ENCODE assay signal across 11 cellular contexts in the genomic region with DNA sequence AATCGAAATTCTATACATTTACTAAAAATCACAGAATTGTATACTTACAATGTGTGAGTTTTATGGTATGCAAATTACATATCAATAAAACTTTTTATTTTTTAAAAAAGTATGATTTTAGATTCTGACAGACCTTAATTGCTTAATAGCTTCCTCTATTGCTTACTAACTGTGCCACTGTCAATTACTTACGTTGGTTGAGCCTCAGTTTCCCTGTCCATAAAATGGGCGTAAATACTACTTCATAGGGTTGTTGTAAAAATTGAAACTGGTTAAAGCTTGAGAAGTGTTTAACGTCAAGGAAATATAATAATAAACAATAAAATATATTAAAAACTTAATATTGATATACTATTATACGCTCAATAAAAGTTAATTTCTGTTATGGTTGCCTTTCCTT.
"Had no signal": no experiment of that assay in that cellular context is flagged by ENCODE, and none has a peak within 500 bp of the region (broad histone marks: within the 10 kb centered on the region; RNA-seq: fewer than 3 reads in every experiment).

No MANE protein-coding gene starts in this region.

- H3K4me2 ChIP-seq: GM23338 had no signal

- FAIRE-seq: H1, H54 had no signal

- H3K9ac ChIP-seq: GM23248 had no signal

- ATAC-seq: GM23338, HCT116 had no signal

- H3K9me3 ChIP-seq: HAP-1 had no signal

- H3K4me3 ChIP-seq: GM23248, GM23338, HAP-1 had no signal

- H3K36me3 ChIP-seq: HAP-1 had no signal

- H3K4me1 ChIP-seq: HAP-1 had no signal

- DNase-seq: GM23248, GOT3, H7, H9, HCEC 1CT, HFFc6 had no signal

- H3K27ac ChIP-seq: GM23248 had no signal

- H3K27ac Mint-ChIP-seq: GM23338, HFFc6 had no signal

- H2AFZ ChIP-seq: GM23248, GM23338 had no signal

- H3K4me3 Mint-ChIP-seq: GM23338, H9, HFFc6 had no signal
